ENCODE assay signal across 14 cellular contexts in genomic region chr11:3157381-3158130, GRCh38. TPM values are rescaled to one million over a fixed set of nuclear protein-coding genes. Genes with fewer than 3 reads are reported as not detected.
DNase-seq lines count a peak whose midpoint lies in the region; ATAC-seq, FAIRE-seq and TF ChIP-seq lines count a peak whose summit lies in the region.
"Had no signal": no experiment of that assay in that cellular context is flagged by ENCODE, and none has a peak within 500 bp of the region (broad histone marks: within the 10 kb centered on the region; RNA-seq: fewer than 3 reads in every experiment).

No MANE protein-coding gene starts in this region.

- H3K4me3 ChIP-seq in GM12878 (no peak overlapping the region), muscle layer of colon (ENCODE audit: low read depth in 1 of 2, low read length in 2 of 2) (no peak overlapping the region), upper lobe of right lung (no peak overlapping the region), trophoblast cell (ENCODE audit: low read depth, low read length) (no peak overlapping the region)
- H3K4me3 ChIP-seq: A549, SK-N-MC had no signal

- peaks cover 0 to 5% of the 10 kb centered on the region in 2 experiments; a peak in 3 of 4 replicates for H3K27me3 ChIP-seq in GM12878 (replicated peaks in 1 of 2; ENCODE audit: control insufficient read depth in 2 of 2, insufficient read depth in 2 of 2, low read length in 1 of 2)
- no peaks in the 10 kb centered on the region for H3K27me3 ChIP-seq in muscle layer of colon (ENCODE audit: control insufficient read depth in 1 of 2, insufficient read depth in 2 of 2, low read length in 2 of 2)
- no peaks in the 10 kb centered on the region for H3K27me3 ChIP-seq in upper lobe of right lung
- H3K27me3 ChIP-seq in trophoblast cell (ENCODE audit: insufficient read depth, low read length), result no peaks in the 10 kb centered on the region

- no peak overlapping the region for H4K91ac ChIP-seq in trophoblast cell (ENCODE audit: low read depth, low read length)

- H3K4ac ChIP-seq in trophoblast cell (ENCODE audit: low read depth, low read length), result no peak overlapping the region

- H3K4me1 Mint-ChIP-seq in activated T-cell treated with anti-CD3 and anti-CD28 coated beads, Interleukin-2, amount 50 U/mL, for 72 hours (ENCODE audit: low read depth), result peaks cover 23% of the 10 kb centered on the region
- H3K4me1 Mint-ChIP-seq in activated T-helper 1 cell treated with anti-CD3 and anti-CD28 coated beads, Interleukin-12 subunit alpha, Interleukin-12 subunit beta, Interleukin-2, Interleukin-4 antibody, amounts not matched to agents 30 ng/mL and 10 ng/mL and 1 ng/mL, durations not matched to agents 14 hours and 24 hours and 36 hours (ENCODE audit: low read depth), result no peaks in the 10 kb centered on the region

- WGBS in GM12878 (ENCODE audit: insufficient coverage, insufficient replicate concordance, low lambda C conversion rate, missing lambda C conversion rate), result 18% methylated on average over 21 of the region's 22 CpGs
- WGBS in trophoblast cell (ENCODE audit: extremely low coverage, insufficient coverage, insufficient read length), result no CpG with 5 or more reads among the region's 22 CpGs

- H3K36me3 Mint-ChIP-seq in activated T-cell treated with anti-CD3 and anti-CD28 coated beads, Interleukin-2, amount 50 U/mL, for 72 hours (ENCODE audit: insufficient read depth in 2 of 2), result no peaks in the 10 kb centered on the region
- no peaks in the 10 kb centered on the region for H3K36me3 Mint-ChIP-seq in activated T-helper 1 cell treated with anti-CD3 and anti-CD28 coated beads, Interleukin-12 subunit alpha, Interleukin-12 subunit beta, Interleukin-2, Interleukin-4 antibody, amounts not matched to agents 30 ng/mL and 10 ng/mL and 1 ng/mL, durations not matched to agents 14 hours and 24 hours and 36 hours (ENCODE audit: low read depth)

- no peak for TF ChIP-seq RAD21 in GM12878 (IDR thresholded peaks at IDR 0.05; ENCODE audit: insufficient read depth, low read depth, low read length)

- ATAC-seq in activated T-cell treated with anti-CD3 and anti-CD28 coated beads, Interleukin-2, amount 50 U/mL, for 72 hours (replicated peaks in 1 of 2), result peak; percentile 53 to 81
- ATAC-seq in GM12878 (peak; percentile 27; the same call in 1 of the 3 replicates), upper lobe of right lung (no peak), HG03565 (IDR thresholded peaks at IDR 0.05; ENCODE audit: unreplicated experiment) (no peak)
- ATAC-seq: A549; activated CD4-positive, alpha-beta T cell treated with anti-CD3 and anti-CD28 coated beads for 36 hours had no signal

- no peak for TF ChIP-seq CTCF in GM12878 (IDR thresholded peaks at IDR 0.05 in 2 of 3, conservative IDR thresholded peaks at IDR 0.05 in 1 of 3; ENCODE audit: control insufficient read depth in 2 of 3, extremely low read depth in 1 of 3, insufficient read depth in 1 of 3, low read depth in 3 of 3, low read length in 3 of 3)
- no peak for TF ChIP-seq CTCF in upper lobe of right lung (IDR thresholded peaks at IDR 0.05)

- no peak overlapping the region for H3K14ac ChIP-seq in trophoblast cell (ENCODE audit: low read length)

- H3K27ac ChIP-seq in GM12878 (ENCODE audit: control insufficient read depth, insufficient read depth) (no peak overlapping the region), muscle layer of colon (ENCODE audit: low read depth, low read length) (peak overlapping the region; percentile 89), upper lobe of right lung (no peak overlapping the region), trophoblast cell (ENCODE audit: low read depth, low read length) (no peak overlapping the region)
- H3K27ac ChIP-seq: A549, SK-N-MC had no signal

- RAD21 ChIA-PET in GM12878 (lab: Charles Lee; ENCODE audit: unreplicated experiment), result no interaction called here

- peaks cover 8% of the 10 kb centered on the region for H3K27me3 Mint-ChIP-seq in activated T-cell treated with anti-CD3 and anti-CD28 coated beads, Interleukin-2, amount 50 U/mL, for 72 hours (ENCODE audit: low read depth)
- peaks cover 15% of the 10 kb centered on the region for H3K27me3 Mint-ChIP-seq in activated T-helper 1 cell treated with anti-CD3 and anti-CD28 coated beads, Interleukin-12 subunit alpha, Interleukin-12 subunit beta, Interleukin-2, Interleukin-4 antibody, amounts not matched to agents 30 ng/mL and 10 ng/mL and 1 ng/mL, durations not matched to agents 14 hours and 24 hours and 36 hours (ENCODE audit: insufficient read depth)

- H3K36me3 ChIP-seq in GM12878 (ENCODE audit: control insufficient read depth in 2 of 2, insufficient read depth in 2 of 2, low read length in 1 of 2) (no peaks in the 10 kb centered on the region), muscle layer of colon (ENCODE audit: insufficient read depth, low read length) (no peaks in the 10 kb centered on the region), upper lobe of right lung (no peaks in the 10 kb centered on the region), trophoblast cell (ENCODE audit: control insufficient read depth in 1 of 2, insufficient read depth in 2 of 2, low read length in 2 of 2) (peaks cover 0 to 5% of the 10 kb centered on the region in 2 experiments)

- no peak for TF ChIP-seq POLR2A in GM12878 (IDR thresholded peaks at IDR 0.05; ENCODE audit: low read depth, low read length)

- no peaks in the 10 kb centered on the region for H3K9me3 ChIP-seq in GM12878 (replicated peaks; ENCODE audit: control insufficient read depth, insufficient read depth, low read length)
- H3K9me3 ChIP-seq in muscle layer of colon (ENCODE audit: low read length), result no peaks in the 10 kb centered on the region
- no peaks in the 10 kb centered on the region for H3K9me3 ChIP-seq in upper lobe of right lung
- H3K9me3 ChIP-seq in trophoblast cell (ENCODE audit: insufficient read depth, low read depth, low read length), result no peaks in the 10 kb centered on the region
- H3K9me3 ChIP-seq: A549 had no signal

- CTCF ChIA-PET in GM12878 (lab: Yijun Ruan, JAX), result no interaction called here

- H3K4me3 Mint-ChIP-seq in activated T-cell treated with anti-CD3 and anti-CD28 coated beads, Interleukin-2, amount 50 U/mL, for 72 hours, result peak overlapping the region in 1 of 2 donors; percentile 5
- no peak overlapping the region for H3K4me3 Mint-ChIP-seq in activated T-helper 1 cell treated with anti-CD3 and anti-CD28 coated beads, Interleukin-12 subunit alpha, Interleukin-12 subunit beta, Interleukin-2, Interleukin-4 antibody, amounts not matched to agents 30 ng/mL and 10 ng/mL and 1 ng/mL, durations not matched to agents 14 hours and 24 hours and 36 hours
- H3K4me3 Mint-ChIP-seq: activated CD4-positive, alpha-beta T cell treated with anti-CD3 and anti-CD28 coated beads for 36 hours had no signal

- H3K9ac ChIP-seq in GM12878 (ENCODE audit: control insufficient read depth, insufficient read depth, low read length) (no peak overlapping the region), muscle layer of colon (ENCODE audit: low read length) (no peak overlapping the region), trophoblast cell (ENCODE audit: low read length) (no peak overlapping the region)

- H2BK120ac ChIP-seq in trophoblast cell (ENCODE audit: insufficient read depth, low read length, poor library complexity), result no peak overlapping the region

- H4K20me1 ChIP-seq in GM12878 (ENCODE audit: control insufficient read depth, insufficient read depth), result no peaks in the 10 kb centered on the region

- no peak for FAIRE-seq in GM12878 (lab: Jason Lieb, UNC)
- FAIRE-seq: A549 had no signal

- peaks cover 7% of the 10 kb centered on the region for H3K79me1 ChIP-seq in trophoblast cell (ENCODE audit: low read length)

- in situ Hi-C loops in GM12878 (cut with MboI), result no loop called here

- H3K4me2 ChIP-seq in GM12878 (ENCODE audit: control insufficient read depth, insufficient read depth) (no peak overlapping the region), trophoblast cell (ENCODE audit: low read length) (no peak overlapping the region)
- H3K4me2 ChIP-seq: A549 had no signal

- BruUV-seq in GM12878 (replicated peaks; lab: Mats Ljungman, UMichigan), result no TSS peak

- no peak overlapping the region for H2BK12ac ChIP-seq in trophoblast cell (ENCODE audit: low read length)

- no peak overlapping the region for H4K12ac ChIP-seq in trophoblast cell (ENCODE audit: low read depth, low read length)

- no peak overlapping the region for H2AFZ ChIP-seq in GM12878 (ENCODE audit: control insufficient read depth, low read depth, low read length)
- no peak overlapping the region for H2AFZ ChIP-seq in trophoblast cell (ENCODE audit: insufficient read depth, low read length, poor library complexity)

- H3K9me3 Mint-ChIP-seq in activated T-cell treated with anti-CD3 and anti-CD28 coated beads, Interleukin-2, amount 50 U/mL, for 72 hours, result no peaks in the 10 kb centered on the region
- no peaks in the 10 kb centered on the region for H3K9me3 Mint-ChIP-seq in activated T-helper 1 cell treated with anti-CD3 and anti-CD28 coated beads, Interleukin-12 subunit alpha, Interleukin-12 subunit beta, Interleukin-2, Interleukin-4 antibody, amounts not matched to agents 30 ng/mL and 10 ng/mL and 1 ng/mL, durations not matched to agents 14 hours and 24 hours and 36 hours

- H3K18ac ChIP-seq in trophoblast cell (ENCODE audit: low read length), result no peak overlapping the region

- no peaks in the 10 kb centered on the region for H3K4me1 ChIP-seq in GM12878 (ENCODE audit: control insufficient read depth, insufficient read depth, low read length)
- H3K4me1 ChIP-seq in muscle layer of colon (ENCODE audit: insufficient read depth, low read length), result peaks cover 83% of the 10 kb centered on the region
- H3K4me1 ChIP-seq in upper lobe of right lung, result peaks cover 59% of the 10 kb centered on the region
- H3K4me1 ChIP-seq in trophoblast cell (ENCODE audit: control insufficient read depth in 1 of 2, insufficient read depth in 2 of 2, low read length in 2 of 2), result peaks cover 59 to 64% of the 10 kb centered on the region in 2 experiments

- POLR2A ChIA-PET in GM12878 (lab: Charles Lee), result no interaction called here

- intact Hi-C loops in GM12878 (cut with micrococcal nuclease; ENCODE audit: unreplicated experiment), result no loop called here
- intact Hi-C loops in upper lobe of right lung (cut with DNase I), result no loop called here
- intact Hi-C loops in activated T-helper 1 cell treated with anti-CD3 and anti-CD28 coated beads, Interleukin-12 subunit alpha, Interleukin-12 subunit beta, Interleukin-2, Interleukin-4 antibody, amounts not matched to agents 30 ng/mL and 10 ng/mL and 1 ng/mL, durations not matched to agents 14 hours and 24 hours and 36 hours (cut with micrococcal nuclease), result no loop called here

- no peak for TF ChIP-seq EP300 in GM12878 (IDR thresholded peaks at IDR 0.05; ENCODE audit: borderline replicate concordance in 1 of 2, control insufficient read depth in 1 of 2, low read depth in 2 of 2, low read length in 2 of 2)

- DNase-seq in activated T-cell treated with anti-CD3 and anti-CD28 coated beads, Interleukin-2, amount 50 U/mL, for 72 hours, result no peak
- no peak for DNase-seq in activated T-cell treated with anti-CD3 and anti-CD28 coated beads for 4 hours
- no peak for DNase-seq in GM12878 (ENCODE audit: low read depth, low spot score)
- DNase-seq in upper lobe of right lung, result peak; percentile 56
- DNase-seq in trophoblast cell, result no peak
- no peak for DNase-seq in activated T-helper 1 cell treated with anti-CD3 and anti-CD28 coated beads, Interleukin-12 subunit alpha, Interleukin-12 subunit beta, Interleukin-2, Interleukin-4 antibody, amounts not matched to agents 30 ng/mL and 10 ng/mL and 1 ng/mL, durations not matched to agents 14 hours and 24 hours and 36 hours (ENCODE audit: low spot score)
- DNase-seq: activated CD4-positive, alpha-beta T cell treated with anti-CD3 and anti-CD28 coated beads for 36 hours; effector CD4-positive, alpha-beta T cell; Kasumi-1; NCI-H510A treated with DMSO at 0.1 percent for 48 hours had no signal

- no peaks in the 10 kb centered on the region for H3K79me2 ChIP-seq in GM12878 (ENCODE audit: control insufficient read depth, insufficient read depth, low read length)
- peaks cover 16% of the 10 kb centered on the region for H3K79me2 ChIP-seq in trophoblast cell (ENCODE audit: control insufficient read depth, insufficient read depth, low read length, poor library complexity)

- SMC1A ChIA-PET in GM12878 (lab: Charles Lee; ENCODE audit: uncharacterized antibody, unreplicated experiment), result no interaction called here

- H3K23ac ChIP-seq in trophoblast cell (ENCODE audit: low read length), result no peak overlapping the region

- no peak overlapping the region for H2BK5ac ChIP-seq in trophoblast cell (ENCODE audit: low read depth, low read length, poor library complexity)

- no peak overlapping the region for H3K27ac Mint-ChIP-seq in activated T-cell treated with anti-CD3 and anti-CD28 coated beads, Interleukin-2, amount 50 U/mL, for 72 hours
- no peak overlapping the region for H3K27ac Mint-ChIP-seq in activated T-helper 1 cell treated with anti-CD3 and anti-CD28 coated beads, Interleukin-12 subunit alpha, Interleukin-12 subunit beta, Interleukin-2, Interleukin-4 antibody, amounts not matched to agents 30 ng/mL and 10 ng/mL and 1 ng/mL, durations not matched to agents 14 hours and 24 hours and 36 hours
- H3K27ac Mint-ChIP-seq: activated CD4-positive, alpha-beta T cell treated with anti-CD3 and anti-CD28 coated beads for 36 hours had no signal

- H2AK5ac ChIP-seq in trophoblast cell (ENCODE audit: low read length), result no peak overlapping the region

- H4K8ac ChIP-seq in trophoblast cell (ENCODE audit: low read depth, low read length), result no peak overlapping the region

RNA-seq across cellular contexts. Expression of gene OSBPL5, which starts 7.6 kb away (rescaled TPM):
- 1 to 10 TPM; 6.3 to 7.0 TPM for total RNA-seq in activated T-cell treated with anti-CD3 and anti-CD28 coated beads, Interleukin-2, amount 50 U/mL, for 72 hours
- not detected in 2 replicates for total RNA-seq in GM12878 (2013; cell fraction: nucleolus; rRNA removed)
- total RNA-seq in GM12878 (2014; rRNA removed) (not detected in 2 replicates), GM12878 (2014; rRNA removed; fragmentation: Illumina TruSeq; extraction: Trizol) (not detected in 2 replicates), GM12878 (2021) (0.45 TPM in 1 of 2 replicates, not detected in the other), upper lobe of right lung (52.6 TPM)
- not detected for polyA plus RNA-seq in GM12878 (2011; ENCODE audit: low read depth)
- polyA plus RNA-seq in GM12878 (2011; rRNA removed) (not detected in 2 replicates), GM12878 (2014; fragmentation: Illumina TruSeq; extraction: Trizol) (not detected in 2 replicates), GM12878 (2014; fragmentation: Nextera tagmentation; extraction: Ambion mirVana) (not detected), GM12878 (2014; rRNA removed) (not detected in 2 replicates), GM12878 (2016; fragmentation: Nextera tagmentation; extraction: Ambion mirVana) (not detected)
- 0.07 and 0.17 TPM in 2 replicates for polyA plus RNA-seq in GM12878 (2011; cell fraction: cytosol; rRNA removed)
- 0.85 and 1.0 TPM in 2 replicates for polyA plus RNA-seq in GM12878 (2011; cell fraction: nucleus; rRNA removed)
- polyA plus RNA-seq in GM12878 (2012), result not detected in 2 replicates
- 0.57 TPM in 1 of 2 replicates, not detected in the other for polyA minus RNA-seq in GM12878 (2011; rRNA and poly(A)+ RNA removed)
- 0.62 TPM in 1 of 2 replicates, not detected in the other for polyA minus RNA-seq in GM12878 (2011; cell fraction: cytosol; rRNA and poly(A)+ RNA removed)
- 0.48 and 0.60 TPM in 2 replicates for polyA minus RNA-seq in GM12878 (2011; cell fraction: nucleus; rRNA and poly(A)+ RNA removed)
- 12.2 and 12.3 TPM in 2 replicates for polyA plus RNA-seq in trophoblast cell (2013)
- 1.6 and 1.9 TPM in 2 replicates for total RNA-seq in activated T-helper 1 cell treated with anti-CD3 and anti-CD28 coated beads, Interleukin-12 subunit alpha, Interleukin-12 subunit beta, Interleukin-2, Interleukin-4 antibody, amounts not matched to agents 30 ng/mL and 10 ng/mL and 1 ng/mL, durations not matched to agents 14 hours and 24 hours and 36 hours

Comparison
In these comparisons a context has a peak if more than half of its experiments do, and no peak if none do; other contexts are left out.
1. ATAC-seq: peak in activated T-cell treated with anti-CD3 and anti-CD28 coated beads, Interleukin-2, amount 50 U/mL, for 72 hours (2 of 2) and GM12878 (single experiment); none in upper lobe of right lung (single experiment) and HG03565 (single experiment).